In genomic region chr15:56963719-56964118, GRCh38 we compare ENCODE assay signal across 15 cellular contexts. TPM values are rescaled to one million over a fixed set of nuclear protein-coding genes. Genes with fewer than 3 reads are reported as not detected.
A peak's percentile ranks its signal among the peaks of the same experiment; 100 is the strongest.
DNase-seq lines count a peak whose midpoint lies in the region; ATAC-seq, FAIRE-seq and TF ChIP-seq lines count a peak whose summit lies in the region.
"Had no signal": no experiment of that assay in that cellular context is flagged by ENCODE, and none has a peak within 500 bp of the region (broad histone marks: within the 10 kb centered on the region; RNA-seq: fewer than 3 reads in every experiment).

No MANE protein-coding gene starts in this region.

- DNase-seq in Ammon's horn (ENCODE audit: low spot score), result peak; percentile 15
- DNase-seq in astrocyte (ENCODE audit: low read depth), result no peak
- no peak for DNase-seq in NCI-H1048 (lab: John Stamatoyannopoulos, UW)
- DNase-seq in RCC 7860 (ENCODE audit: low spot score), result no peak
- DNase-seq in NCI-H1694 treated with DMSO at 0.1 percent for 48 hours (lab: John Stamatoyannopoulos, UW), result no peak
- DNase-seq: effector CD4-positive, alpha-beta T cell; GDM1; MG63; mucosa of descending colon; NCI-H2107; stimulated activated CD4-positive, alpha-beta T cell treated with anti-CD3 and anti-CD28 coated beads, Interleukin-2, amount 100 ng/mL, for 24 hours had no signal

- H2AFZ ChIP-seq in astrocyte (ENCODE audit: low read depth, low read length), result no peak overlapping the region

- peak overlapping the region; percentile 35 for H3K27ac Mint-ChIP-seq in astrocyte (ENCODE audit: unreplicated experiment)

- no peaks in the 10 kb centered on the region for H3K27me3 Mint-ChIP-seq in astrocyte (ENCODE audit: low read depth, unreplicated experiment)

- FAIRE-seq in astrocyte (lab: Jason Lieb, UNC) (no peak), RCC 7860 (lab: Jason Lieb, UNC) (no peak)
- FAIRE-seq: frontal cortex, H1 had no signal

- TF ChIP-seq CTCF in astrocyte (IDR thresholded peaks at IDR 0.05; ENCODE audit: insufficient read depth, low read depth, low read length), result no peak

- no peaks in the 10 kb centered on the region for H3K9me3 ChIP-seq in astrocyte (ENCODE audit: insufficient read depth, low read depth, low read length)
- no peaks in the 10 kb centered on the region for H3K9me3 ChIP-seq in mesodermal cell (ENCODE audit: control insufficient read depth, low read length)
- H3K9me3 ChIP-seq: MG63, mucosa of descending colon had no signal

- H3K27me3 ChIP-seq in astrocyte (ENCODE audit: insufficient read depth, low read length), result no peaks in the 10 kb centered on the region
- H3K27me3 ChIP-seq: MG63 had no signal

- H3K4me1 ChIP-seq in astrocyte (ENCODE audit: insufficient read depth, low read length) (peaks cover 5% of the 10 kb centered on the region), mesodermal cell (ENCODE audit: control insufficient read depth, insufficient read depth, low read length, poor library complexity, severe bottlenecking) (peaks cover 20% of the 10 kb centered on the region)

- ATAC-seq in GM18868 (IDR thresholded peaks at IDR 0.05; ENCODE audit: unreplicated experiment), result peak; percentile 20
- ATAC-seq: mucosa of descending colon had no signal

- no peaks in the 10 kb centered on the region for H3K36me3 ChIP-seq in astrocyte (ENCODE audit: insufficient read depth, low read length)
- no peaks in the 10 kb centered on the region for H3K36me3 ChIP-seq in mesodermal cell (ENCODE audit: control insufficient read depth, insufficient read depth, low read length)

- H3K4me2 ChIP-seq in astrocyte (ENCODE audit: low read length), result no peak overlapping the region

- H3K27ac ChIP-seq in astrocyte (ENCODE audit: low read depth, low read length) (no peak overlapping the region), mesodermal cell (ENCODE audit: low read depth, low read length, severe bottlenecking) (peak overlapping the region; percentile 77)

- peaks cover 98% of the 10 kb centered on the region for H3K79me2 ChIP-seq in astrocyte (ENCODE audit: insufficient read depth, low read length)

- no peaks in the 10 kb centered on the region for H3K9me3 Mint-ChIP-seq in astrocyte (ENCODE audit: unreplicated experiment)

- H3K4me3 Mint-ChIP-seq in astrocyte (ENCODE audit: unreplicated experiment), result no peak overlapping the region

- peaks cover 45% of the 10 kb centered on the region for H3K4me1 Mint-ChIP-seq in astrocyte (ENCODE audit: low read depth, unreplicated experiment)

- H3K4me3 ChIP-seq in astrocyte (ENCODE audit: insufficient read depth, low read depth, low read length), result no peak overlapping the region
- no peak overlapping the region for H3K4me3 ChIP-seq in mesodermal cell (ENCODE audit: extremely low read depth, insufficient read depth, low read length, poor library complexity, severe bottlenecking)
- H3K4me3 ChIP-seq: MG63, mucosa of descending colon had no signal

- 70 to 92% methylated on average over 3 to 4 of the region's 4 CpGs for WGBS in mesodermal cell (ENCODE audit: insufficient coverage in 2 of 2), 2 experiments

- H3K36me3 Mint-ChIP-seq in astrocyte (ENCODE audit: low read depth, unreplicated experiment), result no peaks in the 10 kb centered on the region

- peaks cover 90% of the 10 kb centered on the region for H4K20me1 ChIP-seq in astrocyte (ENCODE audit: insufficient read depth, low read length)

- H3K9ac ChIP-seq in astrocyte (ENCODE audit: low read length), result no peak overlapping the region

RNA-seq across cellular contexts. Expression of gene TCF12, which starts 45.3 kb away (rescaled TPM):
- total RNA-seq in astrocyte, result 106 and 112 TPM in 2 replicates
- polyA plus RNA-seq in mesodermal cell (2013, experiment 1 of 2), result 110 TPM
- polyA plus RNA-seq in mesodermal cell (2013, experiment 2 of 2), result 89.0 TPM
